Comparison of ENCODE assay signal across 13 cellular contexts in the genomic region with DNA sequence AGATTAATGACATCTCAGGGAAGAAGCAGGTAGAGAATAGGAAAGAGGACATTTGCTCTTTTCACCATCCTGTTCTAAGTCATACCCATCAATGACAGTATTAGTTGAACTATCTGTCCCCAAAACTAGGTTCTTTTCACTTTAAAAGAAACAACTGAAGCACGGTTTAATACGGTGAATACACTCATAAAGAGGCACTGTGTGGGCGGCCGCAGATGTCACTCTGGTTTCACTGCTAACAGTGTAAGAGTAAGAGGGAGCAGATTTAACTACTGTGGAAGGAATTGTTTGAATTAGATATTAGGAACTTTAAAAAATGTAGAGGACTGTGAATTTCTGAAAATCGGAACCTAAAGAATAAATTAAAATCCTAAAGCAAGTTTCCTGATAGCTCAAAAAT. TPM values are rescaled to one million over a fixed set of nuclear protein-coding genes. Genes with fewer than 3 reads are reported as not detected.
DNase-seq lines count a peak whose midpoint lies in the region; ATAC-seq lines count a peak whose summit lies in the region.
"Had no signal": no experiment of that assay in that cellular context is flagged by ENCODE, and none has a peak within 500 bp of the region (broad histone marks: within the 10 kb centered on the region; RNA-seq: fewer than 3 reads in every experiment).

No MANE protein-coding gene starts in this region.

- no peak overlapping the region for H3K27ac Mint-ChIP-seq in stimulated activated naive CD8-positive, alpha-beta T cell treated with anti-CD3 and anti-CD28 coated beads, Interleukin-15, amount 100 ng/mL, for 72 hours
- no peak overlapping the region for H3K27ac Mint-ChIP-seq in activated T-helper 1 cell treated with anti-CD3 and anti-CD28 coated beads, Interleukin-12 subunit alpha, Interleukin-12 subunit beta, Interleukin-2, Interleukin-4 antibody, amounts not matched to agents 30 ng/mL and 10 ng/mL and 1 ng/mL, durations not matched to agents 14 hours and 24 hours and 36 hours

- H3K27me3 ChIP-seq in endocrine pancreas (ENCODE audit: control insufficient read depth, insufficient read depth, low read length), result no peaks in the 10 kb centered on the region
- H3K27me3 ChIP-seq: tibial nerve had no signal

- no peaks in the 10 kb centered on the region for H3K9me3 ChIP-seq in endocrine pancreas (ENCODE audit: control insufficient read depth, low read length)
- H3K9me3 ChIP-seq: SK-N-SH, tibial nerve had no signal

- no peaks in the 10 kb centered on the region for H3K36me3 ChIP-seq in endocrine pancreas (ENCODE audit: control insufficient read depth, insufficient read depth, low read length)

- H3K9ac ChIP-seq in endocrine pancreas (ENCODE audit: control insufficient read depth, insufficient read depth, low read length), result no peak overlapping the region
- H3K9ac ChIP-seq: SK-N-SH had no signal

- H3K27me3 Mint-ChIP-seq in stimulated activated naive CD8-positive, alpha-beta T cell treated with anti-CD3 and anti-CD28 coated beads, Interleukin-15, amount 100 ng/mL, for 72 hours, result no peaks in the 10 kb centered on the region
- H3K27me3 Mint-ChIP-seq in activated T-helper 1 cell treated with anti-CD3 and anti-CD28 coated beads, Interleukin-12 subunit alpha, Interleukin-12 subunit beta, Interleukin-2, Interleukin-4 antibody, amounts not matched to agents 30 ng/mL and 10 ng/mL and 1 ng/mL, durations not matched to agents 14 hours and 24 hours and 36 hours (ENCODE audit: insufficient read depth), result no peaks in the 10 kb centered on the region

- peaks cover 8% of the 10 kb centered on the region for H3K4me1 ChIP-seq in endocrine pancreas (ENCODE audit: control insufficient read depth, insufficient read depth, low read length)

- peak overlapping the region; percentile 44 for H3K4me3 ChIP-seq in endocrine pancreas (ENCODE audit: control insufficient read depth, insufficient read depth, low read length)
- H3K4me3 ChIP-seq: tibial nerve had no signal

- ATAC-seq in HG03025 (IDR thresholded peaks at IDR 0.05; ENCODE audit: low FRiP score, unreplicated experiment), result peak; percentile 88
- peak; percentile 71 for ATAC-seq in stimulated activated naive CD8-positive, alpha-beta T cell treated with anti-CD3 and anti-CD28 coated beads, Interleukin-15, amount 100 ng/mL, for 72 hours
- ATAC-seq: left colon had no signal

- H3K9me3 Mint-ChIP-seq in stimulated activated naive CD8-positive, alpha-beta T cell treated with anti-CD3 and anti-CD28 coated beads, Interleukin-15, amount 100 ng/mL, for 72 hours, result no peaks in the 10 kb centered on the region
- no peaks in the 10 kb centered on the region for H3K9me3 Mint-ChIP-seq in activated T-helper 1 cell treated with anti-CD3 and anti-CD28 coated beads, Interleukin-12 subunit alpha, Interleukin-12 subunit beta, Interleukin-2, Interleukin-4 antibody, amounts not matched to agents 30 ng/mL and 10 ng/mL and 1 ng/mL, durations not matched to agents 14 hours and 24 hours and 36 hours

- no peak overlapping the region for H3K4me3 Mint-ChIP-seq in stimulated activated naive CD8-positive, alpha-beta T cell treated with anti-CD3 and anti-CD28 coated beads, Interleukin-15, amount 100 ng/mL, for 72 hours
- H3K4me3 Mint-ChIP-seq in activated T-helper 1 cell treated with anti-CD3 and anti-CD28 coated beads, Interleukin-12 subunit alpha, Interleukin-12 subunit beta, Interleukin-2, Interleukin-4 antibody, amounts not matched to agents 30 ng/mL and 10 ng/mL and 1 ng/mL, durations not matched to agents 14 hours and 24 hours and 36 hours, result no peak overlapping the region

- H3K4me1 Mint-ChIP-seq in stimulated activated naive CD8-positive, alpha-beta T cell treated with anti-CD3 and anti-CD28 coated beads, Interleukin-15, amount 100 ng/mL, for 72 hours, result peaks cover 9% of the 10 kb centered on the region
- peaks cover 11% of the 10 kb centered on the region for H3K4me1 Mint-ChIP-seq in activated T-helper 1 cell treated with anti-CD3 and anti-CD28 coated beads, Interleukin-12 subunit alpha, Interleukin-12 subunit beta, Interleukin-2, Interleukin-4 antibody, amounts not matched to agents 30 ng/mL and 10 ng/mL and 1 ng/mL, durations not matched to agents 14 hours and 24 hours and 36 hours (ENCODE audit: low read depth)

- intact Hi-C loops in activated T-helper 1 cell treated with anti-CD3 and anti-CD28 coated beads, Interleukin-12 subunit alpha, Interleukin-12 subunit beta, Interleukin-2, Interleukin-4 antibody, amounts not matched to agents 30 ng/mL and 10 ng/mL and 1 ng/mL, durations not matched to agents 14 hours and 24 hours and 36 hours (cut with micrococcal nuclease), result loop anchor here (5.0 kb wide), 1 partner anchor 67 kb away; a partner anchor contains a TSS

- DNase-seq in activated T-cell treated with anti-CD3 and anti-CD28 coated beads for 48 hours (ENCODE audit: low read depth) (peak; percentile 54), NCI-H2107 treated with DMSO at 0.1 percent for 48 hours (lab: John Stamatoyannopoulos, UW; ENCODE audit: unreplicated experiment) (no peak), NCI-H524 treated with DMSO at 0.1 percent for 48 hours (lab: John Stamatoyannopoulos, UW) (no peak)
- DNase-seq in activated T-cell treated with anti-CD3 and anti-CD28 coated beads, Interleukin-2, amount 50 U/mL, for 1 hour, result no peak
- DNase-seq in stimulated activated naive CD8-positive, alpha-beta T cell treated with anti-CD3 and anti-CD28 coated beads, Interleukin-15, amount 100 ng/mL, for 72 hours, result peak in 1 of 2 donors; percentile 14
- no peak for DNase-seq in activated T-helper 1 cell treated with anti-CD3 and anti-CD28 coated beads, Interleukin-12 subunit alpha, Interleukin-12 subunit beta, Interleukin-2, Interleukin-4 antibody, amounts not matched to agents 30 ng/mL and 10 ng/mL and 1 ng/mL, durations not matched to agents 14 hours and 24 hours and 36 hours (ENCODE audit: low spot score)
- DNase-seq: left colon, NCI-H2081 treated with DMSO at 0.1 percent for 48 hours, retina, SK-N-SH had no signal

- no peaks in the 10 kb centered on the region for H3K36me3 Mint-ChIP-seq in activated T-helper 1 cell treated with anti-CD3 and anti-CD28 coated beads, Interleukin-12 subunit alpha, Interleukin-12 subunit beta, Interleukin-2, Interleukin-4 antibody, amounts not matched to agents 30 ng/mL and 10 ng/mL and 1 ng/mL, durations not matched to agents 14 hours and 24 hours and 36 hours (ENCODE audit: low read depth)

RNA-seq across cellular contexts. Expression of a gene that starts 49.5 kb away (rescaled TPM):
- not detected in 2 replicates for total RNA-seq in activated T-helper 1 cell treated with anti-CD3 and anti-CD28 coated beads, Interleukin-12 subunit alpha, Interleukin-12 subunit beta, Interleukin-2, Interleukin-4 antibody, amounts not matched to agents 30 ng/mL and 10 ng/mL and 1 ng/mL, durations not matched to agents 14 hours and 24 hours and 36 hours
- total RNA-seq: left colon, tibial nerve had no signal
